9 cellular contexts compared by ENCODE assay signal in genomic region chr6:87742106-87742505, GRCh38. TPM values are rescaled to one million over a fixed set of nuclear protein-coding genes. Genes with fewer than 3 reads are reported as not detected.
A peak's percentile ranks its signal among the peaks of the same experiment; 100 is the strongest.
DNase-seq lines count a peak whose midpoint lies in the region; ATAC-seq and TF ChIP-seq lines count a peak whose summit lies in the region.
"Had no signal": no experiment of that assay in that cellular context is flagged by ENCODE, and none has a peak within 500 bp of the region (broad histone marks: within the 10 kb centered on the region; RNA-seq: fewer than 3 reads in every experiment).

No MANE protein-coding gene starts in this region.

- H3K4me3 ChIP-seq in Jurkat, Clone E6-1 (ENCODE audit: low read length) = no peak overlapping the region

- peak; percentile 71 for DNase-seq in Jurkat, Clone E6-1 (ENCODE audit: low read depth, low spot score)
- DNase-seq in activated T-helper 1 cell treated with Interleukin-2 at 50 U/mL for 16 hours (ENCODE audit: low read depth) (peak; percentile 21), nephron progenitor cell (no peak), AG20443 (ENCODE audit: low spot score) (no peak), hippocampal formation (lab: John Stamatoyannopoulos, UW) (no peak)
- DNase-seq in stimulated activated CD8-positive, alpha-beta memory T cell treated with anti-CD3 and anti-CD28 coated beads, Interleukin-4, amount 100 ng/mL, for 48 hours = peak; percentile 72

- TF ChIP-seq CTCF in nephron progenitor cell (IDR thresholded peaks at IDR 0.05) = no peak

- peak; percentile 76 for ATAC-seq in GM19452 (IDR thresholded peaks at IDR 0.05; ENCODE audit: unreplicated experiment)
- ATAC-seq in HG02798 (IDR thresholded peaks at IDR 0.05; ENCODE audit: poor library complexity, unreplicated experiment) = no peak

- no peaks in the 10 kb centered on the region for H3K36me3 Mint-ChIP-seq in nephron progenitor cell (ENCODE audit: low read depth)
- H3K36me3 Mint-ChIP-seq: brain had no signal

- H3K4me1 Mint-ChIP-seq in nephron progenitor cell = no peaks in the 10 kb centered on the region
- H3K4me1 Mint-ChIP-seq: brain had no signal

- no peak overlapping the region for H3K4me3 Mint-ChIP-seq in nephron progenitor cell
- H3K4me3 Mint-ChIP-seq: brain had no signal

- H3K27ac Mint-ChIP-seq in nephron progenitor cell = no peak overlapping the region
- H3K27ac Mint-ChIP-seq: brain had no signal

- peaks cover 20% of the 10 kb centered on the region for H3K27me3 Mint-ChIP-seq in nephron progenitor cell (ENCODE audit: low read depth, poor library complexity)

- H3K9me3 Mint-ChIP-seq in nephron progenitor cell = peaks cover 7% of the 10 kb centered on the region
- H3K9me3 Mint-ChIP-seq: brain had no signal

RNA-seq across cellular contexts. Expression of gene AKIRIN2, which starts 40.1 kb away (rescaled TPM):
- 29.3 TPM for polyA plus RNA-seq in Jurkat, Clone E6-1 (2012; ENCODE audit: insufficient read depth, insufficient read length)

Comparison
In these comparisons a context has a peak if more than half of its experiments do, and no peak if none do; other contexts are left out.
1. DNase-seq: peak in Jurkat, Clone E6-1 (single experiment), activated T-helper 1 cell treated with Interleukin-2 at 50 U/mL for 16 hours (single experiment) and stimulated activated CD8-positive, alpha-beta memory T cell treated with anti-CD3 and anti-CD28 coated beads, Interleukin-4, amount 100 ng/mL, for 48 hours (single experiment); none in nephron progenitor cell (single experiment), AG20443 (single experiment) and hippocampal formation (0 of 2).